In genomic region chr6:43624786-43625288, GRCh38 we compare ENCODE assay signal across 1 cellular context.
TF ChIP-seq lines count a peak whose summit lies in the region.

No MANE protein-coding gene starts in this region.

TF ChIP-seq in IMR-90, 13 proteins besides CTCF, POLR2A, EP300 and RAD21:
- no peak for TF ChIP-seq RCOR1 (IDR thresholded peaks at IDR 0.05; ENCODE audit: insufficient replicate concordance, low read length)
- TF ChIP-seq MXI1 (IDR thresholded peaks at IDR 0.05; ENCODE audit: borderline replicate concordance, low read depth, low read length) = no peak
- TF ChIP-seq USF2 (IDR thresholded peaks at IDR 0.05; ENCODE audit: low read depth, low read length) = no peak
- TF ChIP-seq BHLHE40 (IDR thresholded peaks at IDR 0.05; ENCODE audit: low read depth, low read length) = no peak
- no peak for TF ChIP-seq FOS (IDR thresholded peaks at IDR 0.05; ENCODE audit: low read depth, low read length)
- no peak for TF ChIP-seq CEBPB (IDR thresholded peaks at IDR 0.05; ENCODE audit: low read depth, low read length)
- no peak for TF ChIP-seq SMC3 (IDR thresholded peaks at IDR 0.05; ENCODE audit: low read depth, low read length)
- no peak for TF ChIP-seq MAFK (IDR thresholded peaks at IDR 0.05; ENCODE audit: low read depth, low read length)
